7 cellular contexts compared by ENCODE assay signal in genomic region chr10:1683649-1684048, GRCh38. TPM values are rescaled to one million over a fixed set of nuclear protein-coding genes. Genes with fewer than 3 reads are reported as not detected.
"Had no signal": no experiment of that assay in that cellular context is flagged by ENCODE, and none has a peak within 500 bp of the region (broad histone marks: within the 10 kb centered on the region; RNA-seq: fewer than 3 reads in every experiment).

No MANE protein-coding gene starts in this region.

- ATAC-seq: GM23338, K562 had no signal

- H3K27ac Mint-ChIP-seq: GM23338, H9 had no signal

- DNase-seq: H9, HCEC 1CT, IMR-90, KG1 had no signal

- H3K4me3 Mint-ChIP-seq: GM23338, H9 had no signal

- H3K4me3 ChIP-seq: GM23338, K562 had no signal

RNA-seq across cellular contexts. Expression of gene ADARB2, which starts 53.7 kb away (rescaled TPM):
- total RNA-seq: HT-29, IMR-90, K562 had no signal
- polyA plus RNA-seq: IMR-90, K562 had no signal
